In genomic region chr7:75058406-75058805, GRCh38 we compare ENCODE assay signal across 19 cellular contexts. TPM values are rescaled to one million over a fixed set of nuclear protein-coding genes. Genes with fewer than 3 reads are reported as not detected.
DNase-seq lines count a peak whose midpoint lies in the region; ATAC-seq and TF ChIP-seq lines count a peak whose summit lies in the region.
"Had no signal": no experiment of that assay in that cellular context is flagged by ENCODE, and none has a peak within 500 bp of the region (broad histone marks: within the 10 kb centered on the region; RNA-seq: fewer than 3 reads in every experiment).

No MANE protein-coding gene starts in this region.

- H4K20me1 ChIP-seq in GM23338 (replicated peaks; ENCODE audit: insufficient read depth) (no peaks in the 10 kb centered on the region; the same call in 1 of the 2 replicates), osteoblast (ENCODE audit: insufficient read depth, low read length) (no peaks in the 10 kb centered on the region)
- H4K20me1 ChIP-seq: BLaER1 had no signal

- H3K79me2 ChIP-seq in GM23338 (replicated peaks; ENCODE audit: insufficient read depth) (no peaks in the 10 kb centered on the region), osteoblast (ENCODE audit: insufficient read depth, low read length) (peaks cover 4% of the 10 kb centered on the region)

- H3K4me2 ChIP-seq in GM23338 (no peak overlapping the region), osteoblast (ENCODE audit: insufficient read depth, low read length) (no peak overlapping the region)
- H3K4me2 ChIP-seq: BLaER1 had no signal

- DNase-seq in GM23338 (ENCODE audit: low spot score) = no peak
- peak; percentile 38 for DNase-seq in osteoblast (ENCODE audit: insufficient read length, low spot score, missing footprints)
- DNase-seq in DMS153 treated with DMSO at 0.1 percent for 48 hours (lab: John Stamatoyannopoulos, UW; ENCODE audit: unreplicated experiment) = no peak
- DNase-seq: 8988T; ACHN; BE2C; C1 segment of cervical spinal cord; CD4-positive, alpha-beta memory T cell; CD4-positive, CD25-positive, alpha-beta regulatory T cell; COR-L47; DMS 273 treated with DMSO at 0.1 percent for 48 hours; DMS153; DMS79 treated with DMSO at 0.1 percent for 48 hours; GF-D8 had no signal

- no peak for TF ChIP-seq CTCF in GM23338 (conservative IDR thresholded peaks at IDR 0.05; ENCODE audit: low read depth in 2 of 2)
- TF ChIP-seq CTCF in HEK293 (tag by site-specific recombination; IDR thresholded peaks at IDR 0.05) = no peak
- no peak for TF ChIP-seq CTCF in osteoblast (IDR thresholded peaks at IDR 0.05; ENCODE audit: extremely low read depth, low read depth, low read length)

- H3K9me3 Mint-ChIP-seq in GM23338 = no peaks in the 10 kb centered on the region
- H3K9me3 Mint-ChIP-seq: CD14-positive monocyte; CD4-positive, alpha-beta memory T cell; CD4-positive, CD25-positive, alpha-beta regulatory T cell; CD8-positive, alpha-beta memory T cell had no signal

- H3K9me3 ChIP-seq in HEK293 (ENCODE audit: control insufficient read depth, insufficient read depth, low read depth, low read length) = no peaks in the 10 kb centered on the region
- H3K9me3 ChIP-seq in osteoblast (ENCODE audit: low read depth, low read length) = no peaks in the 10 kb centered on the region
- H3K9me3 ChIP-seq: BE2C, BLaER1 had no signal

- POLR2A ChIA-PET in HEK293 (lab: Yijun Ruan, JAX) = interaction anchor here (0.7 kb wide), 1 partner anchor 710 kb away, joined by 4 read pairs; no protein-coding TSS in a partner anchor

- peaks cover 83% of the 10 kb centered on the region for H3K36me3 Mint-ChIP-seq in GM23338 (ENCODE audit: low read depth)

- no peaks in the 10 kb centered on the region for H3K9me2 ChIP-seq in GM23338 (ENCODE audit: insufficient read depth)

- peaks cover 3% of the 10 kb centered on the region for H3K27me3 Mint-ChIP-seq in GM23338 (ENCODE audit: insufficient read depth, low read depth, poor library complexity)
- H3K27me3 Mint-ChIP-seq: CD4-positive, alpha-beta memory T cell; CD4-positive, CD25-positive, alpha-beta regulatory T cell; CD8-positive, alpha-beta memory T cell had no signal

- H3K4me3 ChIP-seq in GM23338 (no peak overlapping the region), HEK293 (ENCODE audit: low read depth, low read length) (no peak overlapping the region), osteoblast (ENCODE audit: insufficient read depth, low read length) (no peak overlapping the region)
- H3K4me3 ChIP-seq: BLaER1 had no signal

- H3K4me1 ChIP-seq in GM23338 (ENCODE audit: insufficient read depth) = no peaks in the 10 kb centered on the region
- no peaks in the 10 kb centered on the region for H3K4me1 ChIP-seq in HEK293 (ENCODE audit: control insufficient read depth, insufficient read depth, low read length)
- peaks cover 34% of the 10 kb centered on the region for H3K4me1 ChIP-seq in osteoblast (ENCODE audit: insufficient read depth, low read length)
- H3K4me1 ChIP-seq: BE2C had no signal

- CTCF ChIA-PET in HEK293 (lab: Yijun Ruan, JAX) = no interaction called here

- H3K36me3 ChIP-seq in GM23338 (ENCODE audit: insufficient read depth) (peaks cover 10% of the 10 kb centered on the region; the same call in 1 of the 2 replicates), HEK293 (ENCODE audit: control insufficient read depth in 2 of 2, insufficient read depth in 1 of 2, low read length in 2 of 2) (peaks cover 46 to 82% of the 10 kb centered on the region in 2 experiments), osteoblast (ENCODE audit: insufficient read depth, low read length) (peaks cover 54% of the 10 kb centered on the region)

- H2AFZ ChIP-seq in GM23338 (no peak overlapping the region), osteoblast (ENCODE audit: low read length) (no peak overlapping the region)

- no peaks in the 10 kb centered on the region for H3K4me1 Mint-ChIP-seq in GM23338
- H3K4me1 Mint-ChIP-seq: CD14-positive monocyte; CD8-positive, alpha-beta memory T cell had no signal

- ATAC-seq in GM23338 (no peak), GM19328 (IDR thresholded peaks at IDR 0.05; ENCODE audit: unreplicated experiment) (no peak)

- no peaks in the 10 kb centered on the region for H3F3A ChIP-seq in GM23338 (replicated peaks; ENCODE audit: low read depth)

- no peak overlapping the region for H3K27ac ChIP-seq in GM23338 (ENCODE audit: low read depth)
- H3K27ac ChIP-seq in HEK293 (ENCODE audit: extremely low read depth, low read depth, low read length) = no peak overlapping the region
- H3K27ac ChIP-seq in osteoblast (ENCODE audit: low read depth, low read length) = no peak overlapping the region
- H3K27ac ChIP-seq: BLaER1 had no signal

- no peaks in the 10 kb centered on the region for H3K27me3 ChIP-seq in GM23338 (ENCODE audit: insufficient read depth)
- H3K27me3 ChIP-seq in osteoblast (ENCODE audit: insufficient read depth, low read length) = no peaks in the 10 kb centered on the region
- H3K27me3 ChIP-seq: BE2C, BLaER1 had no signal

- H3K27ac Mint-ChIP-seq in GM23338 = no peak overlapping the region
- H3K27ac Mint-ChIP-seq: CD14-positive monocyte; CD4-positive, alpha-beta memory T cell; CD4-positive, CD25-positive, alpha-beta regulatory T cell had no signal

- H3K4me3 Mint-ChIP-seq in GM23338 = no peak overlapping the region
- H3K4me3 Mint-ChIP-seq: CD14-positive monocyte; CD4-positive, alpha-beta memory T cell; CD8-positive, alpha-beta memory T cell had no signal

TF ChIP-seq in GM23338, 12 proteins besides CTCF, POLR2A, EP300 and RAD21:
- TF ChIP-seq EZH2phosphoT487 (IDR thresholded peaks at IDR 0.05; ENCODE audit: unreplicated experiment) (peak; percentile 33), EZH2 (IDR thresholded peaks at IDR 0.05; ENCODE audit: low read depth, unreplicated experiment) (no peak)

TF ChIP-seq in HEK293, 187 proteins besides CTCF, POLR2A, EP300 and RAD21:
- TF ChIP-seq YY1 (tag by site-specific recombination; IDR thresholded peaks at IDR 0.05) (no peak), EGR2 (tag by site-specific recombination; IDR thresholded peaks at IDR 0.05; ENCODE audit: low read depth) (0 out of 2 replicates have a peak, but pooled peaks have one; percentile 19)

RNA-seq across cellular contexts. Expression of gene RCC1L, which starts 15.2 kb away (rescaled TPM):
- total RNA-seq in GM23338 (2014; rRNA removed; shearing (Covaris generic)) = 50.4 and 55.1 TPM in 2 replicates
- 20.3 and 21.1 TPM in 2 replicates for polyA plus RNA-seq in GM23338 (2016; fragmentation: Nextera tagmentation; extraction: Ambion mirVana)
- 42.7 and 46.0 TPM in 2 replicates for total RNA-seq in osteoblast

RNA-seq across cellular contexts. Expression of gene GTF2IRD2B, which starts 34.0 kb away (rescaled TPM):
- total RNA-seq in GM23338 (2014; rRNA removed; shearing (Covaris generic)) = 8.8 and 11.1 TPM in 2 replicates
- 27.0 and 27.6 TPM in 2 replicates for polyA plus RNA-seq in GM23338 (2016; fragmentation: Nextera tagmentation; extraction: Ambion mirVana)
- 30.1 and 30.4 TPM in 2 replicates for total RNA-seq in osteoblast
